8 cellular contexts compared by ENCODE assay signal in the genomic region with DNA sequence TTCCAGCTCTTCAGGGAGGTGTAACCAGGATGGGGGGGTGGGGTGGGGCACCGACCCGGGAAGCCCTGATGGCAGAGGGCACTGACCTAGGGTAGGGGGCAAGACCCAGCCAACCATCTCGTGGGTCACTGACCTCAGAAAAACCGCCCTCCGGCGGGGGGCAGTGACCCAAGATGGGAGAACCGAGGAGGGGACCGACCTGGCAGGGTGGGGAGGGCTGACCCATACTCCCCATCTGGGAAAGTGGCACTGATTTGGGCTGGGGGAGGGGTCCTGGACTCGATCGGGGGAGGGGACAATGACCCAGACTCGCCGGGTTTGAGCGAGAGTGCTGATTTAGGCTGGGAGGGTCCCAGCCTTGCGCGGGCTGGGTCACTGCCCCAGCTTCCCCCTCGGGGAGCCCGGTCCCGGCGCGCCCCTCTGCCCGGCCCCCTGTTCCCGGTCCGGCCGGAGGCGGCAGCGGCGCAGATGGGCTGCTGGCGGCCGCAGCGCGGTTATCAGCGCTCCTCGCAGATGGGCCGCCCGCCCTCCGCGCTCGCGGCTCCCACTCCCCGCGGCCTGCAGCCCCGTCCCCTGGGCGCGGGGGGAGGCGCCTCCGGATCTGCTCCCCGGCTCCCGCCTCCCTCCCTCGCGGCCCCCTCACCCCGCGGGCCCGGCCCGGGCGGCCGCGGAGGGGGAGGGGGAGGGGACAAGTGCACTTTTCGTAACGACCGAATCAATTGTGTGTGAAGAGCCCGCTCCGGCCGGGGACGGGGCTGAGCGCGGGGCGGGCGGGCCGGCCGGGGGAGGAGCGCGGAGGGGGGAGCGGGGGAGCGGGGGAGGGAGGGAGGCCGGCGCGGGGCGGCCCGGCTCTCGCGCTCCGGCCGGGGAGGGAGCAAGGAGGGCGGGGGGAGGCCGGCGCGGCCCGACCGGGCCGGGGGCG. TPM values are rescaled to one million over a fixed set of nuclear protein-coding genes. Genes with fewer than 3 reads are reported as not detected.
DNase-seq lines count a peak whose midpoint lies in the region; ATAC-seq and TF ChIP-seq lines count a peak whose summit lies in the region.

No MANE protein-coding gene starts in this region.

- peaks cover 38% of the 10 kb centered on the region for H3K4me1 Mint-ChIP-seq in CD14-positive monocyte

- peak overlapping the region; percentile 26 to 56 for H3K4me3 Mint-ChIP-seq in CD14-positive monocyte

- H3K4me3 ChIP-seq in rectal smooth muscle tissue (ENCODE audit: low read length) = peak overlapping the region; percentile 44

- H3K27me3 Mint-ChIP-seq in CD14-positive monocyte (ENCODE audit: low read depth in 3 of 3) = peaks cover 25 to 37% (median 33%) of the 10 kb centered on the region in 3 donors

- peaks cover 2% of the 10 kb centered on the region for H3K27me3 ChIP-seq in rectal smooth muscle tissue (ENCODE audit: control insufficient read depth, insufficient read depth, low read length)

- H3K27ac Mint-ChIP-seq in CD14-positive monocyte = no peak overlapping the region

- intact Hi-C loops in CD14-positive monocyte (cut with micrococcal nuclease) (loop anchor here (5.0 to 10.0 kb wide), 2 partner anchors 46 to 62 kb away; no protein-coding TSS in a partner anchor), head of caudate nucleus (cut with DNase I) (loop anchor here (5.0 kb wide), 1 partner anchor 46 kb away; no protein-coding TSS in a partner anchor)

- DNase-seq in CD14-positive monocyte (ENCODE audit: low spot score) (no peak), HuH-7.5 (ENCODE audit: low spot score) (peak; percentile 58), activated T-helper 1 cell treated with Interleukin-2 at 50 U/mL for 16 hours (ENCODE audit: low read depth) (peak; percentile 17), head of caudate nucleus (peak in 22 of 42 donors; percentile 26 to 74 (median 55))

- peaks cover 0 to 7% (median 4%) of the 10 kb centered on the region in 7 donors for H3K9me3 Mint-ChIP-seq in CD14-positive monocyte

- no peak overlapping the region for H3K27ac ChIP-seq in rectal smooth muscle tissue (ENCODE audit: low read depth, low read length)

- TF ChIP-seq CTCF in CD14-positive monocyte (IDR thresholded peaks at IDR 0.05) = no peak

- H3K4me1 ChIP-seq in rectal smooth muscle tissue (ENCODE audit: control insufficient read depth, insufficient read depth, low read length) = no peaks in the 10 kb centered on the region

- H3K36me3 ChIP-seq in rectal smooth muscle tissue (ENCODE audit: control insufficient read depth, insufficient read depth, low read length) = no peaks in the 10 kb centered on the region

- peaks cover 0 to 9% of the 10 kb centered on the region in 2 donors for H3K36me3 Mint-ChIP-seq in CD14-positive monocyte

- H3K9ac ChIP-seq in rectal smooth muscle tissue (ENCODE audit: low read length) = no peak overlapping the region

- ATAC-seq in HG03520 (IDR thresholded peaks at IDR 0.05; ENCODE audit: unreplicated experiment) (no peak), GM19395 (IDR thresholded peaks at IDR 0.05; ENCODE audit: unreplicated experiment) (no peak), GM18868 (IDR thresholded peaks at IDR 0.05; ENCODE audit: unreplicated experiment) (no peak)

RNA-seq across cellular contexts. Expression of a gene that starts 2.2 kb away (rescaled TPM):
- 1 to 10 TPM; 1.1 to 2.8 TPM for polyA plus RNA-seq in CD14-positive monocyte
